Comparison of ENCODE assay signal across 29 cellular contexts in the genomic region with DNA sequence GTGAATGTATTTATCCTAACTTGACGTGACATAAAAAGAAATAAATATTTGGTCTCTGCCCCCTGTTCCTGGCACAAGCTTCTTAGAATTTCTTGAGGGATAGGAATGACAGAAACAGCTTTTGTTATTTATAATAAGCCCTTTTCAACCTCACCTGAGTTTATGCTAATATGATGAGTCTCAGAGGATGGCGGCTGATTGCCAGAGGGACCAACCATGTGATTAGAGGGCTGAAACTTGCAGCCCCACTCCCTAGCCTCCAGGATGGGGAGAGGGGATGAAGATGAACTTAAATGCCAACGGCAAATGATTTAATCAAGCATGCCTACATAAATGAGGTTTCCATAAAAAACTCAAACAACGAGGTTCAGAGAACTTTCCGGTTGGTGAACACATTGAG. TPM values are rescaled to one million over a fixed set of nuclear protein-coding genes. Genes with fewer than 3 reads are reported as not detected.
DNase-seq lines count a peak whose midpoint lies in the region; ATAC-seq and TF ChIP-seq lines count a peak whose summit lies in the region.
"Had no signal": no experiment of that assay in that cellular context is flagged by ENCODE, and none has a peak within 500 bp of the region (broad histone marks: within the 10 kb centered on the region; RNA-seq: fewer than 3 reads in every experiment).

No MANE protein-coding gene starts in this region.

- TF ChIP-seq RAD21 in SK-N-SH (IDR thresholded peaks at IDR 0.05; ENCODE audit: low read length): no peak

- WGBS in SK-N-SH (ENCODE audit: low lambda C conversion rate): 79% methylated on average over 5 of the region's 5 CpGs

- CTCF ChIA-PET in SK-N-SH (lab: Yijun Ruan, JAX): interaction anchor here (1.0 to 1.8 kb wide), 4 partner anchors 11 to 285 kb away, joined by 3 to 9 read pairs (median 3); no protein-coding TSS in a partner anchor

- peak overlapping the region in 1 of 2 experiments; percentile 75; a peak in 2 of 4 replicates for H3K27ac ChIP-seq in SK-N-SH (ENCODE audit: low read depth in 2 of 2, low read length in 1 of 2)
- H3K27ac ChIP-seq in brain microvascular endothelial cell: peak overlapping the region; percentile 55
- peak overlapping the region; percentile 56 to 73 for H3K27ac ChIP-seq in thoracic aorta
- H3K27ac ChIP-seq: 22Rv1, cardiac muscle cell, colonic mucosa, foreskin keratinocyte, heart right ventricle, KMS-11, lower lobe of right lung, testis had no signal

- TF ChIP-seq CTCF in SK-N-SH (IDR thresholded peaks at IDR 0.05): no peak
- no peak for TF ChIP-seq CTCF in brain microvascular endothelial cell (IDR thresholded peaks at IDR 0.05; ENCODE audit: low read depth, low read length, missing control alignments)
- no peak for TF ChIP-seq CTCF in thoracic aorta (IDR thresholded peaks at IDR 0.05)

- H3F3A ChIP-seq in SK-N-SH (replicated peaks; ENCODE audit: insufficient read depth): peaks cover 18% of the 10 kb centered on the region

- H3K4me3 ChIP-seq in SK-N-SH (ENCODE audit: low read depth in 2 of 2, low read length in 1 of 2) (no peak overlapping the region), brain microvascular endothelial cell (ENCODE audit: low read depth, low read length) (no peak overlapping the region), thoracic aorta (no peak overlapping the region)
- H3K4me3 ChIP-seq: cardiac muscle cell, colonic mucosa, heart right ventricle, lower lobe of right lung, testis had no signal

- TF ChIP-seq EP300 in SK-N-SH (IDR thresholded peaks at IDR 0.05; ENCODE audit: borderline replicate concordance in 1 of 2, low read depth in 1 of 2, low read length in 1 of 2): no peak

- H3K79me2 ChIP-seq in SK-N-SH (ENCODE audit: insufficient read depth): no peaks in the 10 kb centered on the region

- no peaks in the 10 kb centered on the region for H3K9me2 ChIP-seq in SK-N-SH

- ATAC-seq in SK-N-SH treated with all-trans-retinoic acid at 6 μM for 48 hours: no peak
- ATAC-seq in thoracic aorta (ENCODE audit: insufficient number of reproducible peaks, low FRiP score, low read depth): no peak
- no peak for ATAC-seq in GM19351 (IDR thresholded peaks at IDR 0.05; ENCODE audit: unreplicated experiment)
- no peak for ATAC-seq in HG03460 (IDR thresholded peaks at IDR 0.05; ENCODE audit: unreplicated experiment)
- ATAC-seq: natural killer cell had no signal

- H3K4me2 ChIP-seq in SK-N-SH: no peak overlapping the region
- H3K4me2 ChIP-seq: KMS-11 had no signal

- no peaks in the 10 kb centered on the region for H4K20me1 ChIP-seq in SK-N-SH (ENCODE audit: insufficient read depth)

- H3K4me1 ChIP-seq in SK-N-SH (ENCODE audit: control insufficient read depth in 1 of 2, insufficient read depth in 2 of 2, low read depth in 1 of 2, low read length in 1 of 2) (peaks cover 0 to 5% of the 10 kb centered on the region in 2 experiments; a peak in 1 of 4 replicates), thoracic aorta (ENCODE audit: control insufficient read depth in 1 of 2, low read depth in 2 of 2) (peaks cover 5 to 12% of the 10 kb centered on the region in 2 donors)
- H3K4me1 ChIP-seq: colonic mucosa, testis had no signal

- peak overlapping the region; percentile 68; the same call in 1 of the 2 replicates for H2AFZ ChIP-seq in SK-N-SH (ENCODE audit: low read depth)

- POLR2A ChIA-PET in SK-N-SH (lab: Yijun Ruan, JAX): no interaction called here

- H3K36me3 ChIP-seq in SK-N-SH (replicated peaks in 1 of 2; ENCODE audit: control insufficient read depth in 1 of 2, insufficient read depth in 2 of 2, low read length in 1 of 2) (no peaks in the 10 kb centered on the region), brain microvascular endothelial cell (replicated peaks) (no peaks in the 10 kb centered on the region), thoracic aorta (no peaks in the 10 kb centered on the region)
- H3K36me3 ChIP-seq: cardiac muscle cell, colonic mucosa, heart right ventricle, lower lobe of right lung had no signal

- H3K9ac ChIP-seq in SK-N-SH: no peak overlapping the region
- H3K9ac ChIP-seq: KMS-11 had no signal

- DNase-seq in SK-N-SH (no peak), brain microvascular endothelial cell (no peak), iPS-NIHi11 (ENCODE audit: low spot score) (peak; percentile 15), thoracic aorta (ENCODE audit: low spot score) (no peak), EL (no peak)
- DNase-seq: activated CD4-positive, alpha-beta T cell treated with anti-CD3 and anti-CD28 coated beads, Interleukin-2, amount 10 ng/mL, durations not matched to agents 24 days and 14 days; activated effector memory CD4-positive, alpha-beta T cell treated with Interleukin-2 at 50 U/mL for 16 hours; activated T-cell treated with anti-CD3 and anti-CD28 coated beads, Interleukin-2, amount 50 U/mL, for 1 hour; DND-41; effector memory CD4-positive, alpha-beta T cell; lower lobe of right lung; natural killer cell; NCI-H1417; NCI-H2029; NCI-H524; SIG-M5; stimulated activated CD4-positive, alpha-beta T cell treated with anti-CD3 and anti-CD28 coated beads, Interleukin-1b, Interleukin-23, amount 100 ng/mL, for 48 hours; stimulated activated naive CD4-positive, alpha-beta T cell treated with Interleukin-2 at 50 U/mL for 16 hours; testis had no signal

- in situ Hi-C loops in brain microvascular endothelial cell (cut with HindIII; ENCODE audit: low pct_ligation_motif_present, low sequenced_read_pairs): no loop called here

- H3K9me3 ChIP-seq in SK-N-SH (no peaks in the 10 kb centered on the region), thoracic aorta (no peaks in the 10 kb centered on the region)
- H3K9me3 ChIP-seq: colonic mucosa, heart right ventricle, lower lobe of right lung, testis had no signal

- H3K27me3 ChIP-seq in SK-N-SH (ENCODE audit: insufficient read depth) (no peaks in the 10 kb centered on the region), brain microvascular endothelial cell (replicated peaks) (no peaks in the 10 kb centered on the region), thoracic aorta (replicated peaks; ENCODE audit: insufficient read depth) (no peaks in the 10 kb centered on the region)
- H3K27me3 ChIP-seq: cardiac muscle cell, colonic mucosa, foreskin keratinocyte, heart right ventricle, testis had no signal

TF ChIP-seq in SK-N-SH, 30 proteins besides CTCF, POLR2A, EP300 and RAD21 (continues in another document):
- TF ChIP-seq, protein P1, sequence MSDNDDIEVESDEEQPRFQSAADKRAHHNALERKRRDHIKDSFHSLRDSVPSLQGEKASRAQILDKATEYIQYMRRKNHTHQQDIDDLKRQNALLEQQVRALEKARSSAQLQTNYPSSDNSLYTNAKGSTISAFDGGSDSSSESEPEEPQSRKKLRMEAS (IDR thresholded peaks at IDR 0.05; ENCODE audit: low read depth): no peak
- TF ChIP-seq GATA2 (CRISPR knock-in tag; IDR thresholded peaks at IDR 0.05) (no peak), FOXM1 (IDR thresholded peaks at IDR 0.05; ENCODE audit: low read depth) (no peak), RCOR1 (IDR thresholded peaks at IDR 0.05; ENCODE audit: low read length) (no peak)
- TF ChIP-seq, protein P2, sequence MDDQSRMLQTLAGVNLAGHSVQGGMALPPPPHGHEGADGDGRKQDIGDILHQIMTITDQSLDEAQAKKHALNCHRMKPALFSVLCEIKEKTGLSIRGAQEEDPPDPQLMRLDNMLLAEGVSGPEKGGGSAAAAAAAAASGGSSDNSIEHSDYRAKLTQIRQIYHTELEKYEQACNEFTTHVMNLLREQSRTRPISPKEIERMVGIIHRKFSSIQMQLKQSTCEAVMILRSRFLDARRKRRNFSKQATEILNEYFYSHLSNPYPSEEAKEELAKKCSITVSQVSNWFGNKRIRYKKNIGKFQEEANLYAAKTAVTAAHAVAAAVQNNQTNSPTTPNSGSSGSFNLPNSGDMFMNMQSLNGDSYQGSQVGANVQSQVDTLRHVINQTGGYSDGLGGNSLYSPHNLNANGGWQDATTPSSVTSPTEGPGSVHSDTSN (IDR thresholded peaks at IDR 0.05): no peak

TF ChIP-seq in SK-N-SH treated with all-trans-retinoic acid at 6 μM for 48 hours, 23 proteins besides CTCF, POLR2A, EP300 and RAD21 (continues in another document):
- TF ChIP-seq RARB (CRISPR knock-in tag; IDR thresholded peaks at IDR 0.05) (no peak), ZFP3 (CRISPR knock-in tag; IDR thresholded peaks at IDR 0.05) (no peak), OSR1 (CRISPR knock-in tag; IDR thresholded peaks at IDR 0.05) (no peak), SNAI2 (CRISPR knock-in tag; IDR thresholded peaks at IDR 0.05) (no peak), TCF4 (CRISPR knock-in tag; IDR thresholded peaks at IDR 0.05; ENCODE audit: borderline replicate concordance) (no peak), BACH2 (CRISPR knock-in tag; IDR thresholded peaks at IDR 0.05; ENCODE audit: borderline replicate concordance) (no peak), ZC3H10 (CRISPR knock-in tag; IDR thresholded peaks at IDR 0.05) (no peak), GLIS3 (CRISPR knock-in tag; IDR thresholded peaks at IDR 0.05) (no peak), ARNTL (CRISPR knock-in tag; IDR thresholded peaks at IDR 0.05; ENCODE audit: borderline replicate concordance, low read depth) (no peak)
- TF ChIP-seq, protein P3, sequence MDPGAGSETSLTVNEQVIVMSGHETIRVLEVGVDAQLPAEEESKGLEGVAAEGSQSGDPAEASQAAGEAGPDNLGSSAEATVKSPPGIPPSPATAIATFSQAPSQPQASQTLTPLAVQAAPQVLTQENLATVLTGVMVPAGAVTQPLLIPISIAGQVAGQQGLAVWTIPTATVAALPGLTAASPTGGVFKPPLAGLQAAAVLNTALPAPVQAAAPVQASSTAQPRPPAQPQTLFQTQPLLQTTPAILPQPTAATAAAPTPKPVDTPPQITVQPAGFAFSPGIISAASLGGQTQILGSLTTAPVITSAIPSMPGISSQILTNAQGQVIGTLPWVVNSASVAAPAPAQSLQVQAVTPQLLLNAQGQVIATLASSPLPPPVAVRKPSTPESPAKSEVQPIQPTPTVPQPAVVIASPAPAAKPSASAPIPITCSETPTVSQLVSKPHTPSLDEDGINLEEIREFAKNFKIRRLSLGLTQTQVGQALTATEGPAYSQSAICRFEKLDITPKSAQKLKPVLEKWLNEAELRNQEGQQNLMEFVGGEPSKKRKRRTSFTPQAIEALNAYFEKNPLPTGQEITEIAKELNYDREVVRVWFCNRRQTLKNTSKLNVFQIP (CRISPR knock-in tag; IDR thresholded peaks at IDR 0.05; ENCODE audit: borderline replicate concordance, low read depth): no peak

RNA-seq across cellular contexts. Expression of a gene that starts 42.9 kb away (rescaled TPM):
- polyA plus RNA-seq in SK-N-SH (2012; rRNA removed): 0.30 and 0.34 TPM in 2 replicates
- 0.35 and 0.49 TPM in 2 replicates for polyA plus RNA-seq in SK-N-SH (2012; cell fraction: cytosol; rRNA removed)
- 0.16 and 0.45 TPM in 2 replicates for polyA plus RNA-seq in SK-N-SH (2012; cell fraction: nucleus; rRNA removed)
- not detected for total RNA-seq in thoracic aorta
- total RNA-seq: activated CD4-positive, alpha-beta T cell treated with anti-CD3 and anti-CD28 coated beads, Interleukin-2, amount 10 ng/mL, durations not matched to agents 24 days and 14 days; colonic mucosa; esophagus mucosa had no signal

RNA-seq across cellular contexts. Expression of a gene that starts 43.0 kb away (rescaled TPM):
- polyA plus RNA-seq in SK-N-SH (2012; rRNA removed): 7.8 and 10.7 TPM in 2 replicates
- polyA plus RNA-seq in SK-N-SH (2012; cell fraction: cytosol; rRNA removed): 15.2 and 21.6 TPM in 2 replicates
- 3.0 and 6.7 TPM in 2 replicates for polyA plus RNA-seq in SK-N-SH (2012; cell fraction: nucleus; rRNA removed)
- 10 to 100 TPM; 21.8 to 39.1 TPM for total RNA-seq in thoracic aorta
